In genomic region chr14:69637503-69638030, GRCh38 we compare ENCODE assay signal across 8 cellular contexts. TPM values are rescaled to one million over a fixed set of nuclear protein-coding genes. Genes with fewer than 3 reads are reported as not detected.
DNase-seq lines count a peak whose midpoint lies in the region; FAIRE-seq and TF ChIP-seq lines count a peak whose summit lies in the region.

No MANE protein-coding gene starts in this region.

- POLR2A ChIA-PET in OCI-LY7 (lab: Charles Lee), result interaction anchor here (1.1 to 2.0 kb wide), 3 partner anchors 11 to 16 kb away, joined by 3 to 9 read pairs (median 4); no protein-coding TSS in a partner anchor

- no peak for FAIRE-seq in D721Med (lab: Jason Lieb, UNC)

- H3K27me3 ChIP-seq in fibroblast of lung (ENCODE audit: control insufficient read depth, insufficient read depth, low read length) (no peaks in the 10 kb centered on the region), rectal smooth muscle tissue (ENCODE audit: control insufficient read depth, insufficient read depth, low read length) (no peaks in the 10 kb centered on the region)
- H3K27me3 ChIP-seq in effector memory CD4-positive, alpha-beta T cell (replicated peaks; ENCODE audit: control insufficient read depth, insufficient read depth, low read length, poor library complexity, severe bottlenecking), result no peaks in the 10 kb centered on the region

- BruUV-seq in OCI-LY7 (replicated peaks; lab: Mats Ljungman, UMichigan), result no TSS peak

- H2AFZ ChIP-seq in OCI-LY7 (ENCODE audit: low read length) (no peak overlapping the region), fibroblast of lung (ENCODE audit: low read length) (no peak overlapping the region)

- H3K9me3 ChIP-seq in OCI-LY7 (ENCODE audit: low read length) (peaks cover 31% of the 10 kb centered on the region), fibroblast of lung (ENCODE audit: control insufficient read depth, insufficient read depth, low read depth, low read length) (no peaks in the 10 kb centered on the region)
- no peaks in the 10 kb centered on the region for H3K9me3 ChIP-seq in effector memory CD4-positive, alpha-beta T cell (ENCODE audit: control insufficient read depth, low read length)

- CTCF ChIA-PET in OCI-LY7 (lab: Charles Lee; ENCODE audit: unreplicated experiment), result interaction anchor here (0.5 kb wide), 1 partner anchor 26 kb away, joined by 5 read pairs; no protein-coding TSS in a partner anchor

- DNase-seq in GM12865 (ENCODE audit: low read depth), result no peak
- no peak for DNase-seq in OCI-LY7 (ENCODE audit: low spot score)
- no peak for DNase-seq in fibroblast of lung (ENCODE audit: low read depth in 2 of 2)
- no peak for DNase-seq in D721Med (ENCODE audit: insufficient read length, low spot score)
- DNase-seq in effector memory CD4-positive, alpha-beta T cell, result no peak
- no peak for DNase-seq in foreskin melanocyte
- no peak for DNase-seq in GM19240 (ENCODE audit: insufficient read length, low spot score)

- H3K9ac ChIP-seq in fibroblast of lung (ENCODE audit: insufficient read depth, low read length) (no peak overlapping the region), rectal smooth muscle tissue (ENCODE audit: low read length) (no peak overlapping the region)

- TF ChIP-seq CTCF in GM12865 (IDR thresholded peaks at IDR 0.05; ENCODE audit: insufficient read depth, low read depth, low read length, missing control alignments), result no peak
- no peak for TF ChIP-seq CTCF in OCI-LY7 (conservative IDR thresholded peaks at IDR 0.05; ENCODE audit: low read length)
- TF ChIP-seq CTCF in fibroblast of lung (conservative IDR thresholded peaks at IDR 0.05 in 1 of 2, IDR thresholded peaks at IDR 0.05 in 1 of 2; ENCODE audit: low read depth in 1 of 2, low read length in 2 of 2), result no peak
- no peak for TF ChIP-seq CTCF in D721Med (IDR thresholded peaks at IDR 0.05; ENCODE audit: insufficient read depth, missing control alignments)

- intact Hi-C loops in OCI-LY7 (cut with micrococcal nuclease; ENCODE audit: unreplicated experiment), result no loop called here

- H3K36me3 ChIP-seq in OCI-LY7 (ENCODE audit: insufficient read depth, low read length) (peaks cover 47% of the 10 kb centered on the region), fibroblast of lung (ENCODE audit: control insufficient read depth, insufficient read depth, low read length) (no peaks in the 10 kb centered on the region), rectal smooth muscle tissue (ENCODE audit: control insufficient read depth, insufficient read depth, low read length) (no peaks in the 10 kb centered on the region)
- H3K36me3 ChIP-seq in effector memory CD4-positive, alpha-beta T cell (ENCODE audit: control insufficient read depth, insufficient read depth, low read length), result no peaks in the 10 kb centered on the region

- H3K9me2 ChIP-seq in OCI-LY7 (ENCODE audit: insufficient read depth, low read length), result no peaks in the 10 kb centered on the region

- H3K27ac ChIP-seq in OCI-LY7 (ENCODE audit: low read depth, low read length, poor library complexity, severe bottlenecking) (peak overlapping the region; percentile 48), fibroblast of lung (ENCODE audit: insufficient read depth, low read length) (no peak overlapping the region), rectal smooth muscle tissue (ENCODE audit: low read depth, low read length) (no peak overlapping the region)
- no peak overlapping the region for H3K27ac ChIP-seq in effector memory CD4-positive, alpha-beta T cell (ENCODE audit: insufficient read depth, low read length, poor library complexity, severe bottlenecking)

- H3K4me2 ChIP-seq in OCI-LY7 (ENCODE audit: low read length) (peak overlapping the region; percentile 75), fibroblast of lung (ENCODE audit: extremely low read depth, insufficient read depth, low read length) (peak overlapping the region; percentile 4)

- H3K4me1 ChIP-seq in OCI-LY7 (ENCODE audit: insufficient read depth, low read length, poor library complexity, severe bottlenecking) (peaks cover 63% of the 10 kb centered on the region), fibroblast of lung (ENCODE audit: control insufficient read depth, extremely low read depth, insufficient read depth, low read length) (peaks cover 18% of the 10 kb centered on the region), rectal smooth muscle tissue (ENCODE audit: control insufficient read depth, insufficient read depth, low read length) (peaks cover 38% of the 10 kb centered on the region)
- H3K4me1 ChIP-seq in effector memory CD4-positive, alpha-beta T cell (ENCODE audit: control insufficient read depth, insufficient read depth, low read length, poor library complexity, severe bottlenecking), result peaks cover 35% of the 10 kb centered on the region

- peaks cover 53% of the 10 kb centered on the region for H4K20me1 ChIP-seq in OCI-LY7 (ENCODE audit: insufficient read depth, low read length)
- H4K20me1 ChIP-seq in fibroblast of lung (ENCODE audit: control insufficient read depth, extremely low read depth, insufficient read depth, low read length), result no peaks in the 10 kb centered on the region

- peak overlapping the region; percentile 36 for H3K4me3 ChIP-seq in GM12865 (ENCODE audit: low read depth, low read length)
- H3K4me3 ChIP-seq in OCI-LY7 (ENCODE audit: low read depth, low read length, poor library complexity, severe bottlenecking), result peak overlapping the region; percentile 27
- no peak overlapping the region for H3K4me3 ChIP-seq in fibroblast of lung (replicated peaks in 1 of 4; ENCODE audit: control extremely low read depth in 1 of 4, insufficient read depth in 1 of 4, low read depth in 3 of 4, low read length in 4 of 4)
- peak overlapping the region; percentile 30 for H3K4me3 ChIP-seq in rectal smooth muscle tissue (ENCODE audit: low read length)
- H3K4me3 ChIP-seq in effector memory CD4-positive, alpha-beta T cell (ENCODE audit: insufficient read depth, low read depth, low read length, poor library complexity, severe bottlenecking), result no peak overlapping the region

- H3K79me2 ChIP-seq in OCI-LY7 (ENCODE audit: insufficient read depth, low read depth, low read length) (peaks cover 100% of the 10 kb centered on the region), fibroblast of lung (ENCODE audit: control insufficient read depth, insufficient read depth, low read length) (peaks cover 11% of the 10 kb centered on the region)

RNA-seq across cellular contexts. Expression of gene SUSD6, which starts 26.2 kb away (rescaled TPM):
- 19.3 and 23.1 TPM in 2 replicates for total RNA-seq in OCI-LY7 (2014; rRNA removed; shearing (Covaris generic))
- total RNA-seq in OCI-LY7 (2022) (40.9 and 43.6 TPM in 2 replicates), fibroblast of lung (5.6 and 9.1 TPM in 2 replicates)
- 9.2 and 11.4 TPM in 2 replicates for polyA plus RNA-seq in fibroblast of lung
- polyA plus RNA-seq in fibroblast of lung (2012), result 7.2 and 9.7 TPM in 2 replicates
- 18.3 and 25.3 TPM in 2 replicates for polyA minus RNA-seq in fibroblast of lung (ENCODE audit: low replicate concordance)

Comparison
In these comparisons a context has a peak if more than half of its experiments do, and no peak if none do; other contexts are left out.
1. H3K4me3 ChIP-seq: peak in GM12865 (single experiment), OCI-LY7 (single experiment) and rectal smooth muscle tissue (single experiment); none in fibroblast of lung (0 of 4) and effector memory CD4-positive, alpha-beta T cell (single experiment).